In genomic region chr7:36034020-36034419, GRCh38 we compare ENCODE assay signal across 17 cellular contexts.
A peak's percentile ranks its signal among the peaks of the same experiment; 100 is the strongest.
DNase-seq lines count a peak whose midpoint lies in the region; ATAC-seq, FAIRE-seq and TF ChIP-seq lines count a peak whose summit lies in the region.
"Had no signal": no experiment of that assay in that cellular context is flagged by ENCODE, and none has a peak within 500 bp of the region (broad histone marks: within the 10 kb centered on the region; RNA-seq: fewer than 3 reads in every experiment).

No MANE protein-coding gene starts in this region.

- no peak for TF ChIP-seq CTCF in epithelial cell of esophagus (IDR thresholded peaks at IDR 0.05; ENCODE audit: insufficient read depth, low read depth, low read length, missing control alignments)
- TF ChIP-seq CTCF in endothelial cell (IDR thresholded peaks at IDR 0.05; ENCODE audit: unreplicated experiment): no peak

- no peaks in the 10 kb centered on the region for H3K9me3 Mint-ChIP-seq in stimulated activated effector memory CD8-positive, alpha-beta T cell treated with anti-CD3 and anti-CD28 coated beads, Interleukin-12 subunit alpha, Interleukin-12 subunit beta, amount 100 ng/mL, for 72 hours
- H3K9me3 Mint-ChIP-seq in endothelial cell (ENCODE audit: unreplicated experiment): no peaks in the 10 kb centered on the region
- H3K9me3 Mint-ChIP-seq: activated T-cell treated with anti-CD3 and anti-CD28 coated beads, Interleukin-2, amount 50 U/mL, for 72 hours; CD8-positive, alpha-beta T cell; mesothelial cell of epicardium had no signal

- peak; percentile 17 for ATAC-seq in stimulated activated effector memory CD8-positive, alpha-beta T cell treated with anti-CD3 and anti-CD28 coated beads, Interleukin-12 subunit alpha, Interleukin-12 subunit beta, amount 100 ng/mL, for 72 hours
- no peak for ATAC-seq in stimulated activated naive CD8-positive, alpha-beta T cell treated with anti-CD3 and anti-CD28 coated beads, Interleukin-15, Interleukin-2, amounts not matched to agents 100 U/mL and 50 U/mL, for 24 hours
- no peak for ATAC-seq in GM21526 (IDR thresholded peaks at IDR 0.05; ENCODE audit: low FRiP score, unreplicated experiment)
- ATAC-seq: CD8-positive, alpha-beta T cell had no signal

- H3K4me3 ChIP-seq in epithelial cell of esophagus (ENCODE audit: low read length): no peak overlapping the region
- H3K4me3 ChIP-seq: colonic mucosa had no signal

- peak; percentile 94 for DNase-seq in H54 (ENCODE audit: insufficient read length, low spot score)
- DNase-seq in RCC 7860 (ENCODE audit: low spot score): peak; percentile 89
- peak; percentile 90 for DNase-seq in epithelial cell of esophagus (ENCODE audit: low read depth)
- no peak for DNase-seq in stimulated activated effector memory CD8-positive, alpha-beta T cell treated with anti-CD3 and anti-CD28 coated beads, Interleukin-12 subunit alpha, Interleukin-12 subunit beta, amount 100 ng/mL, for 72 hours (ENCODE audit: low spot score in 2 of 2)
- no peak for DNase-seq in stimulated activated naive CD8-positive, alpha-beta T cell treated with anti-CD3 and anti-CD28 coated beads, Interleukin-15, Interleukin-2, amounts not matched to agents 100 U/mL and 50 U/mL, for 24 hours
- no peak for DNase-seq in endothelial cell (ENCODE audit: low spot score)
- DNase-seq in stimulated activated CD4-positive, alpha-beta T cell treated with anti-CD3 and anti-CD28 coated beads, Interleukin-4, amount 100 ng/mL, for 1 hour: no peak
- DNase-seq: activated CD4-positive, alpha-beta T cell treated with anti-CD3 and anti-CD28 coated beads, Interleukin-2, amount 50 U/mL, for 48 hours; activated T-cell treated with anti-CD3 and anti-CD28 coated beads, Interleukin-2, amount 50 U/mL, for 72 hours; CD8-positive, alpha-beta T cell; colonic mucosa; Karpas-422; NCI-H1436 treated with DMSO at 0.1 percent for 48 hours; trophoblast cell had no signal

- no peak overlapping the region for H3K4me3 Mint-ChIP-seq in stimulated activated effector memory CD8-positive, alpha-beta T cell treated with anti-CD3 and anti-CD28 coated beads, Interleukin-12 subunit alpha, Interleukin-12 subunit beta, amount 100 ng/mL, for 72 hours
- no peak overlapping the region for H3K4me3 Mint-ChIP-seq in endothelial cell (ENCODE audit: unreplicated experiment)
- H3K4me3 Mint-ChIP-seq: activated T-cell treated with anti-CD3 and anti-CD28 coated beads, Interleukin-2, amount 50 U/mL, for 72 hours; CD8-positive, alpha-beta T cell; mesothelial cell of epicardium had no signal

- no peaks in the 10 kb centered on the region for H3K36me3 Mint-ChIP-seq in stimulated activated effector memory CD8-positive, alpha-beta T cell treated with anti-CD3 and anti-CD28 coated beads, Interleukin-12 subunit alpha, Interleukin-12 subunit beta, amount 100 ng/mL, for 72 hours
- no peaks in the 10 kb centered on the region for H3K36me3 Mint-ChIP-seq in endothelial cell (ENCODE audit: low read depth, unreplicated experiment)
- H3K36me3 Mint-ChIP-seq: CD8-positive, alpha-beta T cell; mesothelial cell of epicardium had no signal

- FAIRE-seq in H54 (lab: Jason Lieb, UNC): peak; percentile 38
- FAIRE-seq in RCC 7860 (lab: Jason Lieb, UNC): no peak
- FAIRE-seq: TTC549 had no signal

- peaks cover 17% of the 10 kb centered on the region for H3K27me3 Mint-ChIP-seq in endothelial cell (ENCODE audit: unreplicated experiment)

- no peak overlapping the region for H3K27ac Mint-ChIP-seq in stimulated activated effector memory CD8-positive, alpha-beta T cell treated with anti-CD3 and anti-CD28 coated beads, Interleukin-12 subunit alpha, Interleukin-12 subunit beta, amount 100 ng/mL, for 72 hours
- no peak overlapping the region for H3K27ac Mint-ChIP-seq in endothelial cell (ENCODE audit: unreplicated experiment)
- H3K27ac Mint-ChIP-seq: activated T-cell treated with anti-CD3 and anti-CD28 coated beads, Interleukin-2, amount 50 U/mL, for 72 hours; CD8-positive, alpha-beta T cell; mesothelial cell of epicardium had no signal

- TF ChIP-seq POLR2A in H54 (IDR thresholded peaks at IDR 0.05; ENCODE audit: low read depth, low read length): no peak

- H3K4me1 Mint-ChIP-seq in stimulated activated effector memory CD8-positive, alpha-beta T cell treated with anti-CD3 and anti-CD28 coated beads, Interleukin-12 subunit alpha, Interleukin-12 subunit beta, amount 100 ng/mL, for 72 hours: no peaks in the 10 kb centered on the region
- H3K4me1 Mint-ChIP-seq in endothelial cell (ENCODE audit: unreplicated experiment): peaks cover 47% of the 10 kb centered on the region

Comparison
In these comparisons a context has a peak if more than half of its experiments do, and no peak if none do; other contexts are left out.
1. DNase-seq: peak in H54 (single experiment), RCC 7860 (single experiment) and epithelial cell of esophagus (single experiment); none in stimulated activated effector memory CD8-positive, alpha-beta T cell treated with anti-CD3 and anti-CD28 coated beads, Interleukin-12 subunit alpha, Interleukin-12 subunit beta, amount 100 ng/mL, for 72 hours (0 of 2), stimulated activated naive CD8-positive, alpha-beta T cell treated with anti-CD3 and anti-CD28 coated beads, Interleukin-15, Interleukin-2, amounts not matched to agents 100 U/mL and 50 U/mL, for 24 hours (single experiment), endothelial cell (single experiment) and stimulated activated CD4-positive, alpha-beta T cell treated with anti-CD3 and anti-CD28 coated beads, Interleukin-4, amount 100 ng/mL, for 1 hour (single experiment).